In genomic region chr2:202375611-202376408, GRCh38 we compare ENCODE assay signal across 8 cellular contexts. TPM values are rescaled to one million over a fixed set of nuclear protein-coding genes. Genes with fewer than 3 reads are reported as not detected.
DNase-seq lines count a peak whose midpoint lies in the region; ATAC-seq and TF ChIP-seq lines count a peak whose summit lies in the region.

BMPR2 (plus strand) TSS chr2:202376327; CDS start chr2:202377475, 1,148 bp downstream.

- intact Hi-C loops in spleen (cut with DNase I; ENCODE audit: low total_unique reads), result no loop called here

- ATAC-seq in GM18873 (IDR thresholded peaks at IDR 0.05; ENCODE audit: low FRiP score, unreplicated experiment) (peak; percentile 45), HG03135 (IDR thresholded peaks at IDR 0.05; ENCODE audit: unreplicated experiment) (peak; percentile 60), WTC11 (peak; percentile 80)

- H3K36me3 ChIP-seq in ACC112 (ENCODE audit: insufficient read depth, low read length) (no peaks in the 10 kb centered on the region), spleen (no peaks in the 10 kb centered on the region)

- TF ChIP-seq POLR2A in spleen (IDR thresholded peaks at IDR 0.05), result peak in 1 of 3 donors; percentile 48

- H3K36me3 Mint-ChIP-seq in WTC11, result no peaks in the 10 kb centered on the region

- peaks cover 43% of the 10 kb centered on the region for H3K79me2 ChIP-seq in ACC112 (ENCODE audit: control insufficient read depth, insufficient read depth, low read length, unreplicated experiment)

- H3K27ac Mint-ChIP-seq in WTC11, result peak within 1 kb of the TSS; percentile 99

- H3K4me3 ChIP-seq in ACC112 (ENCODE audit: low read depth, low read length) (peak within 1 kb of the TSS; percentile 90), spleen (peak within 1 kb of the TSS; percentile 85 to 98 (median 92))

- POLR2A ChIA-PET in WTC11 (lab: Charles Lee), result interaction anchor here (0.8 kb wide), 3 partner anchors 43 to 126 kb away, joined by 3 to 5 read pairs (median 3); no protein-coding TSS in a partner anchor

- H3K4me1 ChIP-seq in ACC112 (ENCODE audit: control insufficient read depth, insufficient read depth, low read length, unreplicated experiment), result peaks cover 3% of the 10 kb centered on the region
- peaks cover 16 to 60% (median 47%) of the 10 kb centered on the region in 6 donors for H3K4me1 ChIP-seq in spleen

- no peaks in the 10 kb centered on the region for H3K9me3 Mint-ChIP-seq in WTC11

- 0 to 1% (median 0%) methylated on average over 46 to 70 of the region's 70 CpGs for WGBS in spleen, 5 donors

- TF ChIP-seq CTCF in WTC11 (IDR thresholded peaks at IDR 0.05), result no peak
- peak in 2 of 11 experiments; percentile 7 to 16 for TF ChIP-seq CTCF in spleen (IDR thresholded peaks at IDR 0.05 in 8 of 11, conservative IDR thresholded peaks at IDR 0.05 in 3 of 11)

- H3K27ac ChIP-seq in ACC112 (ENCODE audit: low read depth, low read length), result peak within 1 kb of the TSS; percentile 92
- peak within 1 kb of the TSS; percentile 89 to 95 (median 92) for H3K27ac ChIP-seq in spleen

- H3K4me1 Mint-ChIP-seq in WTC11, result peaks cover 37% of the 10 kb centered on the region

- H3K4me3 Mint-ChIP-seq in WTC11, result peak within 1 kb of the TSS; percentile 99

- CTCF ChIA-PET in WTC11 (lab: Charles Lee), result interaction anchor here (1.0 kb wide), 1 partner anchor 97 kb away, joined by 3 read pairs; no protein-coding TSS in a partner anchor

- H3K27me3 ChIP-seq in ACC112 (ENCODE audit: insufficient read depth, low read length) (no peaks in the 10 kb centered on the region), spleen (replicated peaks in 1 of 7) (no peaks in the 10 kb centered on the region)

- peak; percentile 83 for DNase-seq in NCI-H2196 treated with DMSO at 0.1 percent for 48 hours (lab: John Stamatoyannopoulos, UW; ENCODE audit: unreplicated experiment)
- peak; percentile 84 for DNase-seq in WTC11 (ENCODE audit: low spot score)
- peak; percentile 81 for DNase-seq in central memory CD4-positive, alpha-beta T cell
- peak; percentile 78 for DNase-seq in inferior parietal cortex (ENCODE audit: extremely low spot score)
- DNase-seq in spleen, result peak; percentile 95

- no peaks in the 10 kb centered on the region for H3K9me3 ChIP-seq in spleen

- peak within 1 kb of the TSS; percentile 59 for H2AFZ ChIP-seq in ACC112 (ENCODE audit: low read length, unreplicated experiment)

- H3K27me3 Mint-ChIP-seq in WTC11 (ENCODE audit: low read depth), result no peaks in the 10 kb centered on the region

TF ChIP-seq in WTC11, 78 proteins besides CTCF, POLR2A, EP300 and RAD21:
- peak; percentile 50; the same call in 1 of the 2 replicates for TF ChIP-seq SP1 (CRISPR knock-in tag; conservative IDR thresholded peaks at IDR 0.05)
- TF ChIP-seq CBFB (CRISPR knock-in tag; IDR thresholded peaks at IDR 0.05; ENCODE audit: low read depth), result peak; percentile 17; the same call in 1 of the 2 replicates
- no peak for TF ChIP-seq SMAD4 (CRISPR knock-in tag; IDR thresholded peaks at IDR 0.05)
- TF ChIP-seq, protein P1, sequence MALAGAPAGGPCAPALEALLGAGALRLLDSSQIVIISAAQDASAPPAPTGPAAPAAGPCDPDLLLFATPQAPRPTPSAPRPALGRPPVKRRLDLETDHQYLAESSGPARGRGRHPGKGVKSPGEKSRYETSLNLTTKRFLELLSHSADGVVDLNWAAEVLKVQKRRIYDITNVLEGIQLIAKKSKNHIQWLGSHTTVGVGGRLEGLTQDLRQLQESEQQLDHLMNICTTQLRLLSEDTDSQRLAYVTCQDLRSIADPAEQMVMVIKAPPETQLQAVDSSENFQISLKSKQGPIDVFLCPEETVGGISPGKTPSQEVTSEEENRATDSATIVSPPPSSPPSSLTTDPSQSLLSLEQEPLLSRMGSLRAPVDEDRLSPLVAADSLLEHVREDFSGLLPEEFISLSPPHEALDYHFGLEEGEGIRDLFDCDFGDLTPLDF (CRISPR knock-in tag; IDR thresholded peaks at IDR 0.05), result no peak
- peak; percentile 32; the same call in 1 of the 2 replicates for TF ChIP-seq CREM (CRISPR knock-in tag; IDR thresholded peaks at IDR 0.05)
- no peak for TF ChIP-seq FOXK1 (CRISPR knock-in tag; IDR thresholded peaks at IDR 0.05)
- TF ChIP-seq ZNF416 (CRISPR knock-in tag; IDR thresholded peaks at IDR 0.05), result peak; percentile 83
- TF ChIP-seq, protein P2, sequence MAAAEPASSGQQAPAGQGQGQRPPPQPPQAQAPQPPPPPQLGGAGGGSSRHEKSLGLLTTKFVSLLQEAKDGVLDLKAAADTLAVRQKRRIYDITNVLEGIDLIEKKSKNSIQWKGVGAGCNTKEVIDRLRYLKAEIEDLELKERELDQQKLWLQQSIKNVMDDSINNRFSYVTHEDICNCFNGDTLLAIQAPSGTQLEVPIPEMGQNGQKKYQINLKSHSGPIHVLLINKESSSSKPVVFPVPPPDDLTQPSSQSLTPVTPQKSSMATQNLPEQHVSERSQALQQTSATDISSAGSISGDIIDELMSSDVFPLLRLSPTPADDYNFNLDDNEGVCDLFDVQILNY (CRISPR knock-in tag; IDR thresholded peaks at IDR 0.05), result peak; percentile 54; the same call in 1 of the 2 replicates
- TF ChIP-seq, protein P3, sequence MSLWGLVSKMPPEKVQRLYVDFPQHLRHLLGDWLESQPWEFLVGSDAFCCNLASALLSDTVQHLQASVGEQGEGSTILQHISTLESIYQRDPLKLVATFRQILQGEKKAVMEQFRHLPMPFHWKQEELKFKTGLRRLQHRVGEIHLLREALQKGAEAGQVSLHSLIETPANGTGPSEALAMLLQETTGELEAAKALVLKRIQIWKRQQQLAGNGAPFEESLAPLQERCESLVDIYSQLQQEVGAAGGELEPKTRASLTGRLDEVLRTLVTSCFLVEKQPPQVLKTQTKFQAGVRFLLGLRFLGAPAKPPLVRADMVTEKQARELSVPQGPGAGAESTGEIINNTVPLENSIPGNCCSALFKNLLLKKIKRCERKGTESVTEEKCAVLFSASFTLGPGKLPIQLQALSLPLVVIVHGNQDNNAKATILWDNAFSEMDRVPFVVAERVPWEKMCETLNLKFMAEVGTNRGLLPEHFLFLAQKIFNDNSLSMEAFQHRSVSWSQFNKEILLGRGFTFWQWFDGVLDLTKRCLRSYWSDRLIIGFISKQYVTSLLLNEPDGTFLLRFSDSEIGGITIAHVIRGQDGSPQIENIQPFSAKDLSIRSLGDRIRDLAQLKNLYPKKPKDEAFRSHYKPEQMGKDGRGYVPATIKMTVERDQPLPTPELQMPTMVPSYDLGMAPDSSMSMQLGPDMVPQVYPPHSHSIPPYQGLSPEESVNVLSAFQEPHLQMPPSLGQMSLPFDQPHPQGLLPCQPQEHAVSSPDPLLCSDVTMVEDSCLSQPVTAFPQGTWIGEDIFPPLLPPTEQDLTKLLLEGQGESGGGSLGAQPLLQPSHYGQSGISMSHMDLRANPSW (CRISPR knock-in tag; conservative IDR thresholded peaks at IDR 0.05; ENCODE audit: low read depth), result 0 out of 2 replicates have a peak, but pooled peaks have one; percentile 84
- TF ChIP-seq, protein P4, sequence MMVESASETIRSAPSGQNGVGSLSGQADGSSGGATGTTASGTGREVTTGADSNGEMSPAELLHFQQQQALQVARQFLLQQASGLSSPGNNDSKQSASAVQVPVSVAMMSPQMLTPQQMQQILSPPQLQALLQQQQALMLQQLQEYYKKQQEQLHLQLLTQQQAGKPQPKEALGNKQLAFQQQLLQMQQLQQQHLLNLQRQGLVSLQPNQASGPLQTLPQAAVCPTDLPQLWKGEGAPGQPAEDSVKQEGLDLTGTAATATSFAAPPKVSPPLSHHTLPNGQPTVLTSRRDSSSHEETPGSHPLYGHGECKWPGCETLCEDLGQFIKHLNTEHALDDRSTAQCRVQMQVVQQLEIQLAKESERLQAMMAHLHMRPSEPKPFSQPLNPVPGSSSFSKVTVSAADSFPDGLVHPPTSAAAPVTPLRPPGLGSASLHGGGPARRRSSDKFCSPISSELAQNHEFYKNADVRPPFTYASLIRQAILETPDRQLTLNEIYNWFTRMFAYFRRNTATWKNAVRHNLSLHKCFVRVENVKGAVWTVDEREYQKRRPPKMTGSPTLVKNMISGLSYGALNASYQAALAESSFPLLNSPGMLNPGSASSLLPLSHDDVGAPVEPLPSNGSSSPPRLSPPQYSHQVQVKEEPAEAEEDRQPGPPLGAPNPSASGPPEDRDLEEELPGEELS (CRISPR knock-in tag; IDR thresholded peaks at IDR 0.05), result peak; percentile 14; the same call in 1 of the 2 replicates
- 0 out of 2 replicates have a peak, but pooled peaks have one; percentile 27 for TF ChIP-seq ZNF232 (CRISPR knock-in tag; IDR thresholded peaks at IDR 0.05)

RNA-seq across cellular contexts. Expression of gene BMPR2, which starts in this region (rescaled TPM):
- total RNA-seq in WTC11 (2021) (18.1 to 22.1 TPM (median 19.8 TPM) in 3 replicates), spleen (10 to 100 TPM; 47.7 to 71.3 (median 53.1) TPM)
- 1 to 10 TPM; 3.2 to 6.2 (median 4.4) TPM for polyA plus RNA-seq in spleen

Comparison
In these comparisons a context has a peak if more than half of its experiments do, and no peak if none do; other contexts are left out.
1. Peak in every context shown above with its lines: DNase-seq, ATAC-seq, H3K4me3 ChIP-seq and H3K27ac ChIP-seq.